8 cellular contexts compared by ENCODE assay signal in the genomic region with DNA sequence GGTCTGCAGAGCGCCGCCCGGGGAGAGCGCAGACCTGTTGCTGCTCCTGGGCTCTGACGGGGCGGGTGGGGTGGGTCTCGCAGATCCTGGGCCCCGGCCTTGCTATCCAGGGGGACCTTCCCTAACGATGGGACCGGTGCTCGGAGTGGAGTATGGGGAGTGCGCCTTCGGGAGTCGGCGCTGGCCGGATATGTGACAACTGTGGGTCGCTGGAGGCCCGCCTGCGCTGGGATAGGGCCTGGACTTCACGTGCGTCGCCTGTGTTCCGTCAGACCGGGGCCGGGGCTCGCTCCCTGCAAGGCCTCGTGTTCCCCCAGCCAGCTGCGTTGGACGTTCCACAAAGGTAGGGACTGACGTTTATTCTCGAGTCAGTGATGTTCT. TPM values are rescaled to one million over a fixed set of nuclear protein-coding genes. Genes with fewer than 3 reads are reported as not detected.
DNase-seq lines count a peak whose midpoint lies in the region; ATAC-seq and TF ChIP-seq lines count a peak whose summit lies in the region.

No MANE protein-coding gene starts in this region.

- no peak for TF ChIP-seq CTCF in kidney epithelial cell (IDR thresholded peaks at IDR 0.05; ENCODE audit: insufficient read depth, low read length, poor library complexity, severe bottlenecking)

- H3K9me3 ChIP-seq in NT2/D1 (ENCODE audit: insufficient read depth, low read length) = no peaks in the 10 kb centered on the region

- H3K36me3 ChIP-seq in NT2/D1 (ENCODE audit: insufficient read depth, insufficient read length, low read length) (peaks cover 23% of the 10 kb centered on the region), kidney epithelial cell (ENCODE audit: control insufficient read depth, insufficient read depth, low read length) (no peaks in the 10 kb centered on the region)

- peaks cover 7% of the 10 kb centered on the region for H3K4me1 ChIP-seq in NT2/D1 (ENCODE audit: insufficient read depth, insufficient read length)

- H3K27me3 Mint-ChIP-seq in activated CD4-positive, alpha-beta T cell treated with anti-CD3 and anti-CD28 coated beads for 36 hours = no peaks in the 10 kb centered on the region

- ATAC-seq in activated CD4-positive, alpha-beta T cell treated with anti-CD3 and anti-CD28 coated beads for 36 hours = peak; percentile 5
- no peak for ATAC-seq in HG02870 (IDR thresholded peaks at IDR 0.05; ENCODE audit: unreplicated experiment)

- H3K4me1 Mint-ChIP-seq in activated CD4-positive, alpha-beta T cell treated with anti-CD3 and anti-CD28 coated beads for 36 hours = peaks cover 44% of the 10 kb centered on the region

- intact Hi-C loops in activated CD4-positive, alpha-beta T cell treated with anti-CD3 and anti-CD28 coated beads for 36 hours (cut with DNase I, micrococcal nuclease) = loop anchor here (5.0 to 10.0 kb wide), 3 partner anchors 301 to 551 kb away; no protein-coding TSS in a partner anchor

- H3K27me3 ChIP-seq in NT2/D1 (ENCODE audit: insufficient read depth, insufficient read length) (no peaks in the 10 kb centered on the region), kidney epithelial cell (ENCODE audit: control insufficient read depth, insufficient read depth, low read length) (peaks cover 7% of the 10 kb centered on the region)

- H3K4me3 ChIP-seq in NT2/D1 (ENCODE audit: insufficient read length, low read depth) = peak overlapping the region; percentile 64
- peak overlapping the region; percentile 61 for H3K4me3 ChIP-seq in kidney epithelial cell (ENCODE audit: low read depth, low read length)

- peak; percentile 49 for DNase-seq in activated CD4-positive, alpha-beta T cell treated with anti-CD3 and anti-CD28 coated beads for 36 hours
- DNase-seq in activated CD4-positive, alpha-beta T cell treated with anti-CD3 and anti-CD28 coated beads, Interleukin-2, amount 50 U/mL, for 1 hour = no peak
- DNase-seq in NT2/D1 (ENCODE audit: low read depth, low spot score) (no peak), T47D (ENCODE audit: low read depth in 1 of 2, low spot score in 1 of 2) (peak; percentile 27 to 43), kidney epithelial cell (ENCODE audit: low read depth) (no peak), NCI-H2196 (lab: John Stamatoyannopoulos, UW; ENCODE audit: unreplicated experiment) (no peak)
- peak; percentile 21 for DNase-seq in stimulated activated CD4-positive, alpha-beta T cell treated with anti-CD3 and anti-CD28 coated beads, Interleukin-4, amount 100 ng/mL, for 1 hour

- H3K36me3 Mint-ChIP-seq in activated CD4-positive, alpha-beta T cell treated with anti-CD3 and anti-CD28 coated beads for 36 hours (ENCODE audit: low read depth) = peaks cover 15% of the 10 kb centered on the region

- in situ Hi-C loops in T47D (cut with HindIII; ENCODE audit: low pct_unique_long_range_greater_than_20kb, low sequenced_read_pairs) = no loop called here

- H3K27ac Mint-ChIP-seq in activated CD4-positive, alpha-beta T cell treated with anti-CD3 and anti-CD28 coated beads for 36 hours = peak overlapping the region; percentile 63

- H3K4me3 Mint-ChIP-seq in activated CD4-positive, alpha-beta T cell treated with anti-CD3 and anti-CD28 coated beads for 36 hours = peak overlapping the region; percentile 74

- H3K9me3 Mint-ChIP-seq in activated CD4-positive, alpha-beta T cell treated with anti-CD3 and anti-CD28 coated beads for 36 hours (ENCODE audit: low read depth) = no peaks in the 10 kb centered on the region

- peak overlapping the region; percentile 79 for H3K9ac ChIP-seq in NT2/D1 (ENCODE audit: insufficient read length, low read depth)

- CTCF ChIA-PET in activated CD4-positive, alpha-beta T cell treated with anti-CD3 and anti-CD28 coated beads for 36 hours (lab: Charles Lee) = no interaction called here

- POLR2A ChIA-PET in activated CD4-positive, alpha-beta T cell treated with anti-CD3 and anti-CD28 coated beads for 36 hours (lab: Charles Lee) = no interaction called here

RNA-seq across cellular contexts. Expression of a gene that starts 1.2 kb away (rescaled TPM):
- total RNA-seq in activated CD4-positive, alpha-beta T cell treated with anti-CD3 and anti-CD28 coated beads for 36 hours = 10 to 100 TPM; 21.2 to 24.2 TPM
- 22.9 and 25.9 TPM in 2 replicates for total RNA-seq in kidney epithelial cell

Comparison
In these comparisons a context has a peak if more than half of its experiments do, and no peak if none do; other contexts are left out.
1. DNase-seq: peak in activated CD4-positive, alpha-beta T cell treated with anti-CD3 and anti-CD28 coated beads for 36 hours (single experiment), T47D (2 of 2) and stimulated activated CD4-positive, alpha-beta T cell treated with anti-CD3 and anti-CD28 coated beads, Interleukin-4, amount 100 ng/mL, for 1 hour (single experiment); none in activated CD4-positive, alpha-beta T cell treated with anti-CD3 and anti-CD28 coated beads, Interleukin-2, amount 50 U/mL, for 1 hour (single experiment), NT2/D1 (single experiment), kidney epithelial cell (single experiment) and NCI-H2196 (single experiment).